ENCODE assay signal across 17 cellular contexts in genomic region chr3:53616971-53617892, GRCh38.
A peak's percentile ranks its signal among the peaks of the same experiment; 100 is the strongest.
DNase-seq lines count a peak whose midpoint lies in the region; ATAC-seq and TF ChIP-seq lines count a peak whose summit lies in the region.
"Had no signal": no experiment of that assay in that cellular context is flagged by ENCODE, and none has a peak within 500 bp of the region (broad histone marks: within the 10 kb centered on the region; RNA-seq: fewer than 3 reads in every experiment).

No MANE protein-coding gene starts in this region.

- no peaks in the 10 kb centered on the region for H3K9me3 Mint-ChIP-seq in activated CD4-positive, alpha-beta T cell treated with anti-CD3 and anti-CD28 coated beads for 36 hours (ENCODE audit: low read depth)
- H3K9me3 Mint-ChIP-seq in natural killer cell treated with Interleukin-12 subunit alpha and Interleukin-12 subunit beta and Interleukin-15 and Interleukin-18, amount 100 ng/mL, for 72 hours, result no peaks in the 10 kb centered on the region
- H3K9me3 Mint-ChIP-seq in CD4-positive, alpha-beta T cell, result no peaks in the 10 kb centered on the region
- H3K9me3 Mint-ChIP-seq: GM23338 had no signal

- CTCF ChIA-PET in activated CD4-positive, alpha-beta T cell treated with anti-CD3 and anti-CD28 coated beads for 36 hours (lab: Charles Lee), result no interaction called here
- CTCF ChIA-PET in CD4-positive, alpha-beta T cell (lab: Charles Lee), result no interaction called here

- no peaks in the 10 kb centered on the region for H3K9me3 ChIP-seq in upper lobe of right lung
- H3K9me3 ChIP-seq in CD4-positive, alpha-beta T cell (ENCODE audit: control insufficient read depth, low read length), result no peaks in the 10 kb centered on the region
- H3K9me3 ChIP-seq: Caco-2, MG63, SJSA1 had no signal

- H3K4me1 ChIP-seq in upper lobe of right lung, result peaks cover 28% of the 10 kb centered on the region
- H3K4me1 ChIP-seq: Caco-2, SJSA1 had no signal

- intact Hi-C loops in activated CD4-positive, alpha-beta T cell treated with anti-CD3 and anti-CD28 coated beads for 36 hours (cut with DNase I, micrococcal nuclease), result no loop called here
- intact Hi-C loops in upper lobe of right lung (cut with DNase I), result no loop called here
- intact Hi-C loops in CD4-positive, alpha-beta T cell (cut with DNase I, micrococcal nuclease), result no loop called here

- peak; percentile 60 for ATAC-seq in activated CD4-positive, alpha-beta T cell treated with anti-CD3 and anti-CD28 coated beads for 36 hours
- ATAC-seq in upper lobe of right lung (no peak), HG02840 (IDR thresholded peaks at IDR 0.05; ENCODE audit: low FRiP score, unreplicated experiment) (no peak)
- ATAC-seq in natural killer cell treated with Interleukin-12 subunit alpha and Interleukin-12 subunit beta and Interleukin-15 and Interleukin-18, amount 100 ng/mL, for 72 hours, result no peak
- no peak for ATAC-seq in CD4-positive, alpha-beta T cell (ENCODE audit: poor library complexity)
- ATAC-seq: GM23338 had no signal

- no peak for DNase-seq in activated CD4-positive, alpha-beta T cell treated with anti-CD3 and anti-CD28 coated beads for 36 hours
- DNase-seq in activated CD4-positive, alpha-beta T cell treated with anti-CD3 and anti-CD28 coated beads for 48 hours, result no peak
- peak; percentile 16 for DNase-seq in astrocyte of the hippocampus (ENCODE audit: low read depth, low spot score)
- DNase-seq in kidney tubule cell (ENCODE audit: low spot score), result peak; percentile 25
- DNase-seq in upper lobe of right lung, result no peak
- no peak for DNase-seq in natural killer cell treated with Interleukin-12 subunit alpha and Interleukin-12 subunit beta and Interleukin-15 and Interleukin-18, amount 100 ng/mL, for 72 hours (ENCODE audit: low spot score)
- no peak for DNase-seq in CD4-positive, alpha-beta T cell
- DNase-seq: Caco-2, MG63, NCI-H1092 treated with DMSO at 0.1 percent for 48 hours, NCI-H1694 treated with DMSO at 0.1 percent for 48 hours, OCI-M1 had no signal

- no peak overlapping the region for H3K4me3 ChIP-seq in upper lobe of right lung
- H3K4me3 ChIP-seq: GM23338, MG63, SJSA1 had no signal

- TF ChIP-seq CTCF in upper lobe of right lung (IDR thresholded peaks at IDR 0.05), result no peak
- TF ChIP-seq CTCF in CD4-positive, alpha-beta T cell (IDR thresholded peaks at IDR 0.05), result no peak

- no peaks in the 10 kb centered on the region for H3K36me3 Mint-ChIP-seq in activated CD4-positive, alpha-beta T cell treated with anti-CD3 and anti-CD28 coated beads for 36 hours (ENCODE audit: low read depth)
- H3K36me3 Mint-ChIP-seq in natural killer cell treated with Interleukin-12 subunit alpha and Interleukin-12 subunit beta and Interleukin-15 and Interleukin-18, amount 100 ng/mL, for 72 hours, result no peaks in the 10 kb centered on the region
- H3K36me3 Mint-ChIP-seq in CD4-positive, alpha-beta T cell (ENCODE audit: low read depth), result no peaks in the 10 kb centered on the region
- H3K36me3 Mint-ChIP-seq: CD14-positive monocyte had no signal

- no peak overlapping the region for H3K4me3 Mint-ChIP-seq in activated CD4-positive, alpha-beta T cell treated with anti-CD3 and anti-CD28 coated beads for 36 hours
- H3K4me3 Mint-ChIP-seq in natural killer cell treated with Interleukin-12 subunit alpha and Interleukin-12 subunit beta and Interleukin-15 and Interleukin-18, amount 100 ng/mL, for 72 hours, result no peak overlapping the region
- H3K4me3 Mint-ChIP-seq in CD4-positive, alpha-beta T cell, result no peak overlapping the region
- H3K4me3 Mint-ChIP-seq: GM23338 had no signal

- H3K36me3 ChIP-seq in upper lobe of right lung, result no peaks in the 10 kb centered on the region
- H3K36me3 ChIP-seq: MG63, SJSA1 had no signal

- no peaks in the 10 kb centered on the region for H3K4me1 Mint-ChIP-seq in activated CD4-positive, alpha-beta T cell treated with anti-CD3 and anti-CD28 coated beads for 36 hours
- no peaks in the 10 kb centered on the region for H3K4me1 Mint-ChIP-seq in natural killer cell treated with Interleukin-12 subunit alpha and Interleukin-12 subunit beta and Interleukin-15 and Interleukin-18, amount 100 ng/mL, for 72 hours (ENCODE audit: low read depth in 2 of 2)
- no peaks in the 10 kb centered on the region for H3K4me1 Mint-ChIP-seq in CD4-positive, alpha-beta T cell (ENCODE audit: low read depth)

- peak overlapping the region; percentile 12 for H3K27ac ChIP-seq in upper lobe of right lung
- H3K27ac ChIP-seq in CD4-positive, alpha-beta T cell (ENCODE audit: low read depth, low read length), result no peak overlapping the region
- H3K27ac ChIP-seq: RWPE1, SJSA1 had no signal

- POLR2A ChIA-PET in activated CD4-positive, alpha-beta T cell treated with anti-CD3 and anti-CD28 coated beads for 36 hours (lab: Charles Lee), result no interaction called here
- POLR2A ChIA-PET in CD4-positive, alpha-beta T cell (lab: Charles Lee), result no interaction called here

- no peak overlapping the region for H3K27ac Mint-ChIP-seq in activated CD4-positive, alpha-beta T cell treated with anti-CD3 and anti-CD28 coated beads for 36 hours
- no peak overlapping the region for H3K27ac Mint-ChIP-seq in natural killer cell treated with Interleukin-12 subunit alpha and Interleukin-12 subunit beta and Interleukin-15 and Interleukin-18, amount 100 ng/mL, for 72 hours
- no peak overlapping the region for H3K27ac Mint-ChIP-seq in CD4-positive, alpha-beta T cell
- H3K27ac Mint-ChIP-seq: GM23338 had no signal

- no peaks in the 10 kb centered on the region for H3K27me3 ChIP-seq in upper lobe of right lung
- H3K27me3 ChIP-seq in CD4-positive, alpha-beta T cell (ENCODE audit: control insufficient read depth, insufficient read depth, low read length), result peaks cover 11% of the 10 kb centered on the region
- H3K27me3 ChIP-seq: MG63, SJSA1 had no signal

- peaks cover 17% of the 10 kb centered on the region for H3K27me3 Mint-ChIP-seq in activated CD4-positive, alpha-beta T cell treated with anti-CD3 and anti-CD28 coated beads for 36 hours
- peaks cover 21 to 48% of the 10 kb centered on the region in 2 donors for H3K27me3 Mint-ChIP-seq in natural killer cell treated with Interleukin-12 subunit alpha and Interleukin-12 subunit beta and Interleukin-15 and Interleukin-18, amount 100 ng/mL, for 72 hours
- peaks cover 48% of the 10 kb centered on the region for H3K27me3 Mint-ChIP-seq in CD4-positive, alpha-beta T cell

Comparison
In these comparisons a context has a peak if more than half of its experiments do, and no peak if none do; other contexts are left out.
1. DNase-seq: peak in astrocyte of the hippocampus (single experiment) and kidney tubule cell (single experiment); none in activated CD4-positive, alpha-beta T cell treated with anti-CD3 and anti-CD28 coated beads for 36 hours (single experiment), activated CD4-positive, alpha-beta T cell treated with anti-CD3 and anti-CD28 coated beads for 48 hours (single experiment), upper lobe of right lung (single experiment), natural killer cell treated with Interleukin-12 subunit alpha and Interleukin-12 subunit beta and Interleukin-15 and Interleukin-18, amount 100 ng/mL, for 72 hours (single experiment) and CD4-positive, alpha-beta T cell (0 of 10).